Comparison of ENCODE assay signal across 1 cellular context in genomic region chr9:3474821-3475220, GRCh38.
TF ChIP-seq lines count a peak whose summit lies in the region.

No MANE protein-coding gene starts in this region.

TF ChIP-seq in K562, 482 proteins besides CTCF, POLR2A, EP300 and RAD21:
- TF ChIP-seq GABPA (tag; conservative IDR thresholded peaks at IDR 0.05; ENCODE audit: low read depth): no peak
- TF ChIP-seq ZNF121 (CRISPR knock-in tag; conservative IDR thresholded peaks at IDR 0.05): peak; percentile 42; the same call in 1 of the 2 replicates
